ENCODE assay signal across 27 cellular contexts in the genomic region with DNA sequence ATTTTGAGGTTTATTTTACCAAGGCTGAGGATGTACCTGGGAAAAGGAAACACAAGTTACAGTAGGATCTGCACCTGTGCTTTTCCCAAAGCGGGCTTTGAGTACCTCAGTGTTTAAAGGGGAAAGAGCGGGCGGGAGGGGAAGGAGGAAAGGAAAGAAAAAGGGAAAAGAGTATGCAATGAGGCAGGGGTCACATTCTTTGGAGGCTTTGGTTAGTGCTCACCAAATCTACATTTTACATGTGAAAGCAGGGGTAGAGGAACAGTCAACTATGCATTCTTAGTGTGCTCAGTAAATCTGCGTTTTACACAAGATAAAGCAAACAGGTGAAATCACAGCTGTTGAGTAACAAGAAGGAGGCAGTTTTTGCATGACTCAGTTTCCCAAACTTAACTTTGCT.
"Had no signal": no experiment of that assay in that cellular context is flagged by ENCODE, and none has a peak within 500 bp of the region (broad histone marks: within the 10 kb centered on the region; RNA-seq: fewer than 3 reads in every experiment).

No MANE protein-coding gene starts in this region.

- H3K27ac Mint-ChIP-seq: activated CD4-positive, alpha-beta memory T cell treated with anti-CD3 and anti-CD28 coated beads for 36 hours; activated CD4-positive, alpha-beta T cell treated with anti-CD3 and anti-CD28 coated beads for 36 hours; activated CD4-positive, alpha-beta T cell treated with anti-CD3 and anti-CD28 coated beads, Interleukin-2, amount 10 ng/mL, durations not matched to agents 24 days and 14 days; activated CD8-positive, alpha-beta memory T cell treated with anti-CD3 and anti-CD28 coated beads, Interleukin-2, amount 10 ng/mL, durations not matched to agents 7 days and 5 days; activated CD8-positive, alpha-beta T cell treated with anti-CD3 and anti-CD28 coated beads, Interleukin-2, amount 10 ng/mL, durations not matched to agents 7 days and 5 days; activated naive CD4-positive, alpha-beta T cell treated with anti-CD3 and anti-CD28 coated beads, Interleukin-2, amount 10 ng/mL, durations not matched to agents 7 days and 5 days; activated naive CD4-positive, alpha-beta T cell treated with anti-CD3 and anti-CD28 coated beads, Interleukin-2, amount 50 U/mL, for 72 hours; activated naive CD8-positive, alpha-beta T cell treated with anti-CD3 and anti-CD28 coated beads, Interleukin-2, amount 10 ng/mL, durations not matched to agents 7 days and 5 days; activated T-cell treated with anti-CD3 and anti-CD28 coated beads, Interleukin-2, amount 50 U/mL, for 24 hours; activated T-cell treated with anti-CD3 and anti-CD28 coated beads, Interleukin-2, amount 50 U/mL, for 72 hours; brain had no signal

- H3K9me3 ChIP-seq: ascending aorta, colonic mucosa had no signal

- H3K36me3 ChIP-seq: ascending aorta, breast epithelium, cardiac muscle cell, colonic mucosa had no signal

- H3K4me1 Mint-ChIP-seq: activated CD4-positive, alpha-beta T cell treated with anti-CD3 and anti-CD28 coated beads for 36 hours; activated CD4-positive, alpha-beta T cell treated with anti-CD3 and anti-CD28 coated beads, Interleukin-2, amount 10 ng/mL, durations not matched to agents 24 days and 14 days; activated CD8-positive, alpha-beta memory T cell treated with anti-CD3 and anti-CD28 coated beads, Interleukin-2, amount 10 ng/mL, durations not matched to agents 7 days and 5 days; activated naive CD4-positive, alpha-beta T cell treated with anti-CD3 and anti-CD28 coated beads, Interleukin-2, amount 10 ng/mL, durations not matched to agents 7 days and 5 days; activated naive CD8-positive, alpha-beta T cell treated with anti-CD3 and anti-CD28 coated beads, Interleukin-2, amount 10 ng/mL, durations not matched to agents 7 days and 5 days had no signal

- H3K27me3 Mint-ChIP-seq: activated CD4-positive, alpha-beta memory T cell treated with anti-CD3 and anti-CD28 coated beads for 36 hours; activated CD4-positive, alpha-beta T cell treated with anti-CD3 and anti-CD28 coated beads for 36 hours; activated CD4-positive, alpha-beta T cell treated with anti-CD3 and anti-CD28 coated beads, Interleukin-2, amount 10 ng/mL, durations not matched to agents 24 days and 14 days; activated CD8-positive, alpha-beta memory T cell treated with anti-CD3 and anti-CD28 coated beads, Interleukin-2, amount 10 ng/mL, durations not matched to agents 7 days and 5 days; activated naive CD4-positive, alpha-beta T cell treated with anti-CD3 and anti-CD28 coated beads, Interleukin-2, amount 10 ng/mL, durations not matched to agents 7 days and 5 days; activated naive CD8-positive, alpha-beta T cell treated with anti-CD3 and anti-CD28 coated beads, Interleukin-2, amount 10 ng/mL, durations not matched to agents 7 days and 5 days; activated T-cell treated with anti-CD3 and anti-CD28 coated beads, Interleukin-2, amount 50 U/mL, for 24 hours; brain had no signal

- DNase-seq: activated CD4-positive, alpha-beta memory T cell treated with anti-CD3 and anti-CD28 coated beads for 36 hours; activated CD4-positive, alpha-beta T cell treated with anti-CD3 and anti-CD28 coated beads for 36 hours; activated CD4-positive, alpha-beta T cell treated with anti-CD3 and anti-CD28 coated beads, Interleukin-2, amount 10 ng/mL, durations not matched to agents 24 days and 14 days; activated CD4-positive, CD25-positive, alpha-beta regulatory T cell; activated CD4-positive, CD25-positive, alpha-beta regulatory T cell treated with anti-CD3 and anti-CD28 coated beads, Interleukin-2, amount 50 U/mL, for 72 hours; activated CD8-positive, alpha-beta memory T cell treated with anti-CD3 and anti-CD28 coated beads, Interleukin-2, amount 10 ng/mL, durations not matched to agents 7 days and 5 days; activated CD8-positive, alpha-beta memory T cell treated with anti-CD3 and anti-CD28 coated beads, Interleukin-2, amount 50 U/mL, for 4 hours; activated CD8-positive, alpha-beta T cell treated with anti-CD3 and anti-CD28 coated beads, Interleukin-2, amount 10 ng/mL, durations not matched to agents 7 days and 5 days; activated gamma-delta T cell; activated naive CD4-positive, alpha-beta T cell; activated naive CD4-positive, alpha-beta T cell treated with anti-CD3 and anti-CD28 coated beads, Interleukin-2, amount 10 ng/mL, durations not matched to agents 7 days and 5 days; activated naive CD8-positive, alpha-beta T cell treated with anti-CD3 and anti-CD28 coated beads, Interleukin-2, amount 10 ng/mL, durations not matched to agents 7 days and 5 days; activated T-cell treated with anti-CD3 and anti-CD28 coated beads for 4 hours; activated T-cell treated with anti-CD3 and anti-CD28 coated beads, Interleukin-2, amount 50 U/mL, for 24 hours; activated T-cell treated with anti-CD3 and anti-CD28 coated beads, Interleukin-2, amount 50 U/mL, for 72 hours; central memory CD4-positive, alpha-beta T cell; cerebellar nuclear complex; colonic mucosa; effector CD8-positive, alpha-beta T cell; foreskin fibroblast; head of caudate nucleus; T-helper 2 cell had no signal

- H3K27ac ChIP-seq: ascending aorta, breast epithelium, cardiac muscle cell, colonic mucosa had no signal

- H3K4me3 ChIP-seq: ascending aorta, breast epithelium, cardiac muscle cell, colonic mucosa had no signal

- H3K27me3 ChIP-seq: ascending aorta, breast epithelium, cardiac muscle cell, colonic mucosa had no signal

- H3K4me1 ChIP-seq: ascending aorta, breast epithelium, colonic mucosa had no signal

- H3K36me3 Mint-ChIP-seq: activated CD4-positive, alpha-beta memory T cell treated with anti-CD3 and anti-CD28 coated beads for 36 hours; activated CD8-positive, alpha-beta memory T cell treated with anti-CD3 and anti-CD28 coated beads, Interleukin-2, amount 10 ng/mL, durations not matched to agents 7 days and 5 days; activated naive CD8-positive, alpha-beta T cell treated with anti-CD3 and anti-CD28 coated beads, Interleukin-2, amount 10 ng/mL, durations not matched to agents 7 days and 5 days had no signal

- H3K4me3 Mint-ChIP-seq: activated CD4-positive, alpha-beta memory T cell treated with anti-CD3 and anti-CD28 coated beads for 36 hours; activated CD4-positive, alpha-beta T cell treated with anti-CD3 and anti-CD28 coated beads for 36 hours; activated CD4-positive, alpha-beta T cell treated with anti-CD3 and anti-CD28 coated beads, Interleukin-2, amount 10 ng/mL, durations not matched to agents 24 days and 14 days; activated CD8-positive, alpha-beta memory T cell treated with anti-CD3 and anti-CD28 coated beads, Interleukin-2, amount 10 ng/mL, durations not matched to agents 7 days and 5 days; activated CD8-positive, alpha-beta T cell treated with anti-CD3 and anti-CD28 coated beads, Interleukin-2, amount 10 ng/mL, durations not matched to agents 7 days and 5 days; activated naive CD4-positive, alpha-beta T cell treated with anti-CD3 and anti-CD28 coated beads, Interleukin-2, amount 10 ng/mL, durations not matched to agents 7 days and 5 days; activated naive CD8-positive, alpha-beta T cell treated with anti-CD3 and anti-CD28 coated beads, Interleukin-2, amount 10 ng/mL, durations not matched to agents 7 days and 5 days; activated T-cell treated with anti-CD3 and anti-CD28 coated beads, Interleukin-2, amount 50 U/mL, for 24 hours; activated T-cell treated with anti-CD3 and anti-CD28 coated beads, Interleukin-2, amount 50 U/mL, for 72 hours; brain had no signal
